1 cellular context compared by ENCODE assay signal in the genomic region with DNA sequence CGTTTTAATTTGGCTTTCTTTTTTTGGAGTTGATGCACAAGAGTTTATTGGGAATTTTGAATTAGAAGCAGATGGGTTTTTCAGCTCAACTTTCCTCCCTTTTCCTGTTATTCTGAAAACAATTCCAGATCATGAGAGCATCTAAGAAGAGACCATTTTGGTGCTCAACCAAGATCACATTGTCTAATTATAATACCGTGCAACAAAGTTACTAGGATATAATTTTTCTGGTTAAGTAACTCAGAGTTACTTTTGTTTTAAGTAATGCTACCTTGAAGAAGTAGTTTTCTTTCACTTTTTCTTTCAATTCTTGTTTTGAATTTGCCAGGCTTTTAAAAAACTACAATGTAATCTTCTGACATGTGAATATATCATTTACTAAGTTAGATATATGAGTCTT.
TF ChIP-seq lines count a peak whose summit lies in the region.

No MANE protein-coding gene starts in this region.

TF ChIP-seq in HepG2, 621 proteins besides CTCF, POLR2A, EP300 and RAD21 (continued from another document):
- TF ChIP-seq ZNF891 (CRISPR knock-in tag; IDR thresholded peaks at IDR 0.05) (no peak), ZNF660 (CRISPR knock-in tag; IDR thresholded peaks at IDR 0.05; ENCODE audit: borderline replicate concordance, low read depth) (no peak), TFE3 (CRISPR knock-in tag; IDR thresholded peaks at IDR 0.05) (no peak), SOX13 (IDR thresholded peaks at IDR 0.05) (no peak), SOX13 (CRISPR knock-in tag; conservative IDR thresholded peaks at IDR 0.05 in 1 of 2, IDR thresholded peaks at IDR 0.05 in 1 of 2) (no peak), MED13 (CRISPR knock-in tag; IDR thresholded peaks at IDR 0.05) (no peak), GABPA (IDR thresholded peaks at IDR 0.05; ENCODE audit: low read depth, low read length) (no peak), GABPA (CRISPR knock-in tag; IDR thresholded peaks at IDR 0.05; ENCODE audit: low read depth) (no peak), KLF6 (CRISPR knock-in tag; IDR thresholded peaks at IDR 0.05) (no peak), AKNA (CRISPR knock-in tag; IDR thresholded peaks at IDR 0.05; ENCODE audit: borderline replicate concordance) (no peak)
